ENCODE assay signal across 7 cellular contexts in the genomic region with DNA sequence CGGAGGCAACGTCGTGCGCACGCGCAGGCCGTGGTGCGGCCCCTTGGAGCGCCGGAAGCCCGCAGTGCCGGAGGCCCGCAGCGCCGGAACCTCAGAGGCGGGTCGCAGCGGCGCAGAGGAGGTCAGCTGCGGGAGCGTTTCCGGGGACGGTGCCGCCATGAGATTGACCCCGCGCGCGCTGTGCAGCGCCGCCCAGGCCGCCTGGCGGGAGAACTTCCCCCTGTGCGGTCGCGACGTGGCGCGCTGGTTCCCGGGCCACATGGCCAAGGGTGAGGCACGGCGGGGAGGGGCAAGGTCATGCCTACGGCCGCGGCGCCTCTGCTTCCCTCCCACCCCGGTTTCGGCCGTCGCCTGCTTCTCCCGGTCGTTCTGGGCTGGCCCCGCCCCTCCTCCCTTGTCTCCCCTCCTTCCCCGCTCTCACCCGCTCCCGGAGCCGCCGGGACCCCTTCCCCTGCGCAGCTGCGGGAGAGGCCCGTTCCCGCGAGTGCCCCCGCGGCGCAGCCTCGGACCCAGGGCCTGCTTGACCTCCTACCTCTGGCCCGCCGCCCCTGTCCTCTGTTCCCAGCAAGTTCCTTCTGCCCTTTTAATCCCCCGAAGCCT. TPM values are rescaled to one million over a fixed set of nuclear protein-coding genes. Genes with fewer than 3 reads are reported as not detected.
DNase-seq lines count a peak whose midpoint lies in the region; ATAC-seq and TF ChIP-seq lines count a peak whose summit lies in the region.

A gene with protein sequence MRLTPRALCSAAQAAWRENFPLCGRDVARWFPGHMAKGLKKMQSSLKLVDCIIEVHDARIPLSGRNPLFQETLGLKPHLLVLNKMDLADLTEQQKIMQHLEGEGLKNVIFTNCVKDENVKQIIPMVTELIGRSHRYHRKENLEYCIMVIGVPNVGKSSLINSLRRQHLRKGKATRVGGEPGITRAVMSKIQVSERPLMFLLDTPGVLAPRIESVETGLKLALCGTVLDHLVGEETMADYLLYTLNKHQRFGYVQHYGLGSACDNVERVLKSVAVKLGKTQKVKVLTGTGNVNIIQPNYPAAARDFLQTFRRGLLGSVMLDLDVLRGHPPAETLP (plus strand): TSS at position 94 of the 600 bp plus-strand sequence. CDS start 64 bp downstream, at position 158.

- peak; percentile 31 for ATAC-seq in GM18499 (IDR thresholded peaks at IDR 0.05; ENCODE audit: insufficient read depth, unreplicated experiment)
- peak; percentile 77 for ATAC-seq in HG02852 (IDR thresholded peaks at IDR 0.05; ENCODE audit: unreplicated experiment)

- in situ Hi-C loops in astrocyte of the spinal cord (cut with HindIII; ENCODE audit: low sequenced_read_pairs), result no loop called here

- intact Hi-C loops in T-helper 2 cell treated with Interferon-gamma antibody and Interleukin-4, amounts not matched to agents 100 ng/mL and 5 ng/mL, for 36 hours (cut with micrococcal nuclease), result loop anchor here (1.0 to 5.0 kb wide), 4 partner anchors 16 to 132 kb away; partner anchors contain the start of genes ECHS1 and FUOM

- TF ChIP-seq CTCF in astrocyte of the spinal cord (IDR thresholded peaks at IDR 0.05; ENCODE audit: low read depth, low read length), result no peak
- TF ChIP-seq CTCF in retinal pigment epithelial cell (conservative IDR thresholded peaks at IDR 0.05; ENCODE audit: low read depth, low read length), result peak; percentile 6

- peak within 1 kb of the TSS; percentile 81 for H3K4me3 ChIP-seq in astrocyte of the spinal cord (ENCODE audit: low read depth, low read length)
- peak within 1 kb of the TSS; percentile 89 for H3K4me3 ChIP-seq in retinal pigment epithelial cell (ENCODE audit: low read length)

- DNase-seq in NCI-H1436 treated with DMSO at 0.1 percent for 48 hours (lab: John Stamatoyannopoulos, UW) (peak; percentile 75), astrocyte of the spinal cord (ENCODE audit: low read depth, low spot score) (peak; percentile 90), hippocampal formation (lab: John Stamatoyannopoulos, UW) (peak; percentile 91 to 93), retinal pigment epithelial cell (ENCODE audit: low read depth) (peak; percentile 60)

RNA-seq across cellular contexts. Expression of the gene that starts here (rescaled TPM):
- 56.9 and 61.2 TPM in 2 replicates for total RNA-seq in T-helper 2 cell treated with Interferon-gamma antibody and Interleukin-4, amounts not matched to agents 100 ng/mL and 5 ng/mL, for 36 hours

Comparison
In these comparisons a context has a peak if more than half of its experiments do, and no peak if none do; other contexts are left out.
1. Peak in every context shown above with its lines: DNase-seq, ATAC-seq and H3K4me3 ChIP-seq.